In the genomic region with DNA sequence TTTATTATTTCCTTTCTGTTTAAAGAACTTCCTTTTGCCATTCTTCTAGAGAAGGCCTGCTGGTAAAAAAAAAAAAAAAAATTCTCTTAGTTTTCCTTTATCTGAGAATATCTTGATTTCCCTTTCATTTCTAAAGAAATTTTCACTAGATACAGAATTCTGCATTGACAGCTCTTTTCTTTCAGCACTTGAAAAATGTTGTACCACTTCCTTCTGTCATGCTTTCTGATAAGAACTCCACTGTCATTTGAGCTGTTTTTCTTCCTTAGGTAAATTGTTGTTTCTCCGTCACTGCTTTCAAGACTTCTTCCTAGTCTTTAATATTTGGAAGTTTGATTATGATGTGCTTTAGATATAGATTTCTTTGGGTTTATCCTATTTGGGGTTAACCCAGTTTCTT, we compare ENCODE assay signal across 15 cellular contexts.
DNase-seq lines count a peak whose midpoint lies in the region; ATAC-seq lines count a peak whose summit lies in the region.
"Had no signal": no experiment of that assay in that cellular context is flagged by ENCODE, and none has a peak within 500 bp of the region (broad histone marks: within the 10 kb centered on the region; RNA-seq: fewer than 3 reads in every experiment).

No MANE protein-coding gene starts in this region.

- intact Hi-C loops in activated naive CD4-positive, alpha-beta T cell treated with anti-CD3 and anti-CD28 coated beads for 36 hours (cut with micrococcal nuclease), result no loop called here
- intact Hi-C loops in Right ventricle myocardium inferior (cut with DNase I), result no loop called here

- no peak for ATAC-seq in central memory CD8-positive, alpha-beta T cell (replicated peaks; ENCODE audit: extremely low read depth, poor library complexity, severe bottlenecking)
- no peak for ATAC-seq in Right ventricle myocardium inferior

- H3K36me3 Mint-ChIP-seq in activated naive CD4-positive, alpha-beta T cell treated with anti-CD3 and anti-CD28 coated beads for 36 hours (ENCODE audit: low read depth), result no peaks in the 10 kb centered on the region
- no peaks in the 10 kb centered on the region for H3K36me3 Mint-ChIP-seq in central memory CD8-positive, alpha-beta T cell (ENCODE audit: insufficient read depth)

- no peaks in the 10 kb centered on the region for H3K9me3 Mint-ChIP-seq in activated naive CD4-positive, alpha-beta T cell treated with anti-CD3 and anti-CD28 coated beads for 36 hours
- peaks cover 5% of the 10 kb centered on the region for H3K9me3 Mint-ChIP-seq in central memory CD8-positive, alpha-beta T cell
- H3K9me3 Mint-ChIP-seq: CD8-positive, alpha-beta memory T cell had no signal

- H3K4me1 Mint-ChIP-seq in activated naive CD4-positive, alpha-beta T cell treated with anti-CD3 and anti-CD28 coated beads for 36 hours (ENCODE audit: low read depth), result peaks cover 29% of the 10 kb centered on the region
- H3K4me1 Mint-ChIP-seq in central memory CD8-positive, alpha-beta T cell, result peaks cover 13% of the 10 kb centered on the region

- DNase-seq in DMS79 treated with DMSO at 0.1 percent for 48 hours (lab: John Stamatoyannopoulos, UW) (peak; percentile 52), DMS79 (lab: John Stamatoyannopoulos, UW) (no peak), AG08396 (ENCODE audit: low spot score) (no peak), Right ventricle myocardium inferior (ENCODE audit: missing footprints) (no peak)
- DNase-seq in activated naive CD4-positive, alpha-beta T cell treated with anti-CD3 and anti-CD28 coated beads for 36 hours, result no peak
- DNase-seq in activated naive CD4-positive, alpha-beta T cell treated with anti-CD3 and anti-CD28 coated beads, Interleukin-2, amount 50 U/mL, for 16 hours, result no peak
- DNase-seq in central memory CD8-positive, alpha-beta T cell (ENCODE audit: low spot score in 2 of 2), result no peak
- no peak for DNase-seq in stimulated activated CD4-positive, alpha-beta T cell treated with anti-CD3 and anti-CD28 coated beads, Interleukin-4, amount 100 ng/mL, for 4 hours
- DNase-seq: CD8-positive, alpha-beta memory T cell; GOT3; MV-4-11; NCI-H1417; NCI-H187 treated with DMSO at 0.1 percent for 48 hours; NCI-H69; SHP77 had no signal

- H3K27me3 Mint-ChIP-seq in activated naive CD4-positive, alpha-beta T cell treated with anti-CD3 and anti-CD28 coated beads for 36 hours (ENCODE audit: low read depth), result no peaks in the 10 kb centered on the region
- no peaks in the 10 kb centered on the region for H3K27me3 Mint-ChIP-seq in central memory CD8-positive, alpha-beta T cell

- CTCF ChIA-PET in activated naive CD4-positive, alpha-beta T cell treated with anti-CD3 and anti-CD28 coated beads for 36 hours (lab: Charles Lee), result interaction anchor here (0.6 kb wide), 1 partner anchor 35 kb away, joined by 3 read pairs; no protein-coding TSS in a partner anchor

- peak overlapping the region; percentile 3 for H3K27ac Mint-ChIP-seq in activated naive CD4-positive, alpha-beta T cell treated with anti-CD3 and anti-CD28 coated beads for 36 hours
- peak overlapping the region; percentile 68 for H3K27ac Mint-ChIP-seq in central memory CD8-positive, alpha-beta T cell (ENCODE audit: low read depth)
- H3K27ac Mint-ChIP-seq: CD8-positive, alpha-beta memory T cell had no signal

- H3K4me3 Mint-ChIP-seq in activated naive CD4-positive, alpha-beta T cell treated with anti-CD3 and anti-CD28 coated beads for 36 hours, result peak overlapping the region; percentile 2
- H3K4me3 Mint-ChIP-seq in central memory CD8-positive, alpha-beta T cell, result no peak overlapping the region
- H3K4me3 Mint-ChIP-seq: CD8-positive, alpha-beta memory T cell had no signal
